In the genomic region with DNA sequence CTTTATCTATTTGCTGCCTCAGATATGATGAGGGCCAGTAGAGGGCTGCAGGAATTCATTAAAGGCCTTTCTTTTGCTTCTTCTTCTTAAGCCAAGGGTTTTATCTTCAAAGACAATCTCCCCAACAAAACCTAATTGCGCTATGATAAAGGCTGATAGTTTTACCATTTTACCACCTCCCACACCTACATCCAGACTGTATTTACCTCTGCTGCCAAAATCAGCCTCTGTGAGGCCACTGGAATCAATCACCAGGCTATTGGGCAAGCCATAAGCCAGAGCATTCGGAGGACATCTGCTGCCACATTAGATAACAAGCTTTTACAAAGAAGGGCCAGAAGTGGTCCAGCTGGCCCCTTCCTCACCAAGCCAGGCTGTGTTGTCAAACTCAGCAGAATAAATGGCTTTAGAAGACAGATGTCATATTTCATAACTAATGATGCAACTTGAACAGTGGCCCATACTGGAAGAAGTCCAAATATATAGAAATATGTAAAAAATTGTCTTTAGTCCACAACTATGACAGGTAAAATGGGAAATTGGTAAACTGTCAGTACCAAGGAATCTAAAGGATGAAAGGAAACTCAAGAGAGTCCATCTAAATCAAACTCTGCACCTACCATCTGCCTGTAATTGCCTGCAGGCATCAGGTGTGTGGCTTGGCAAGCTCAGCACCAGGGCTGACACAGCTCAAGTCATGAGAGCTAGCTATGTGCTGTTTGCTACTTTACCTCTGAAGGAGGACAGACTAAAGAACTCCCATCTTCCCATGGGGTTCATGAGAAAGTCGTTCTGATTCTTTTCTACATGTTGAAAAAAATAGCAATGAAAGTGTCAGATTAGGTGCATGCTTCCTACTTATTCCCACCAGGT, we compare ENCODE assay signal across 1 cellular context.
TF ChIP-seq lines count a peak whose summit lies in the region.

No MANE protein-coding gene starts in this region.

TF ChIP-seq in WTC11, 78 proteins besides CTCF, POLR2A, EP300 and RAD21 (continued from another document):
- TF ChIP-seq, protein P1, sequence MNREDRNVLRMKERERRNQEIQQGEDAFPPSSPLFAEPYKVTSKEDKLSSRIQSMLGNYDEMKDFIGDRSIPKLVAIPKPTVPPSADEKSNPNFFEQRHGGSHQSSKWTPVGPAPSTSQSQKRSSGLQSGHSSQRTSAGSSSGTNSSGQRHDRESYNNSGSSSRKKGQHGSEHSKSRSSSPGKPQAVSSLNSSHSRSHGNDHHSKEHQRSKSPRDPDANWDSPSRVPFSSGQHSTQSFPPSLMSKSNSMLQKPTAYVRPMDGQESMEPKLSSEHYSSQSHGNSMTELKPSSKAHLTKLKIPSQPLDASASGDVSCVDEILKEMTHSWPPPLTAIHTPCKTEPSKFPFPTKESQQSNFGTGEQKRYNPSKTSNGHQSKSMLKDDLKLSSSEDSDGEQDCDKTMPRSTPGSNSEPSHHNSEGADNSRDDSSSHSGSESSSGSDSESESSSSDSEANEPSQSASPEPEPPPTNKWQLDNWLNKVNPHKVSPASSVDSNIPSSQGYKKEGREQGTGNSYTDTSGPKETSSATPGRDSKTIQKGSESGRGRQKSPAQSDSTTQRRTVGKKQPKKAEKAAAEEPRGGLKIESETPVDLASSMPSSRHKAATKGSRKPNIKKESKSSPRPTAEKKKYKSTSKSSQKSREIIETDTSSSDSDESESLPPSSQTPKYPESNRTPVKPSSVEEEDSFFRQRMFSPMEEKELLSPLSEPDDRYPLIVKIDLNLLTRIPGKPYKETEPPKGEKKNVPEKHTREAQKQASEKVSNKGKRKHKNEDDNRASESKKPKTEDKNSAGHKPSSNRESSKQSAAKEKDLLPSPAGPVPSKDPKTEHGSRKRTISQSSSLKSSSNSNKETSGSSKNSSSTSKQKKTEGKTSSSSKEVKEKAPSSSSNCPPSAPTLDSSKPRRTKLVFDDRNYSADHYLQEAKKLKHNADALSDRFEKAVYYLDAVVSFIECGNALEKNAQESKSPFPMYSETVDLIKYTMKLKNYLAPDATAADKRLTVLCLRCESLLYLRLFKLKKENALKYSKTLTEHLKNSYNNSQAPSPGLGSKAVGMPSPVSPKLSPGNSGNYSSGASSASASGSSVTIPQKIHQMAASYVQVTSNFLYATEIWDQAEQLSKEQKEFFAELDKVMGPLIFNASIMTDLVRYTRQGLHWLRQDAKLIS (CRISPR knock-in tag; IDR thresholded peaks at IDR 0.05; ENCODE audit: borderline replicate concordance): no peak
- no peak for TF ChIP-seq EMX1 (CRISPR knock-in tag; IDR thresholded peaks at IDR 0.05)
- TF ChIP-seq HMGA2 (CRISPR knock-in tag; IDR thresholded peaks at IDR 0.05): no peak
- TF ChIP-seq MYBL2 (CRISPR knock-in tag; IDR thresholded peaks at IDR 0.05): no peak
- no peak for TF ChIP-seq FOXJ3 (CRISPR knock-in tag; IDR thresholded peaks at IDR 0.05; ENCODE audit: borderline replicate concordance)
- TF ChIP-seq ELF4 (CRISPR knock-in tag; IDR thresholded peaks at IDR 0.05; ENCODE audit: low read depth): no peak
- TF ChIP-seq ATF2 (CRISPR knock-in tag; IDR thresholded peaks at IDR 0.05; ENCODE audit: borderline replicate concordance, low read depth): no peak
- no peak for TF ChIP-seq TP53 (CRISPR knock-in tag; IDR thresholded peaks at IDR 0.05)
